1 cellular context compared by ENCODE assay signal in the genomic region with DNA sequence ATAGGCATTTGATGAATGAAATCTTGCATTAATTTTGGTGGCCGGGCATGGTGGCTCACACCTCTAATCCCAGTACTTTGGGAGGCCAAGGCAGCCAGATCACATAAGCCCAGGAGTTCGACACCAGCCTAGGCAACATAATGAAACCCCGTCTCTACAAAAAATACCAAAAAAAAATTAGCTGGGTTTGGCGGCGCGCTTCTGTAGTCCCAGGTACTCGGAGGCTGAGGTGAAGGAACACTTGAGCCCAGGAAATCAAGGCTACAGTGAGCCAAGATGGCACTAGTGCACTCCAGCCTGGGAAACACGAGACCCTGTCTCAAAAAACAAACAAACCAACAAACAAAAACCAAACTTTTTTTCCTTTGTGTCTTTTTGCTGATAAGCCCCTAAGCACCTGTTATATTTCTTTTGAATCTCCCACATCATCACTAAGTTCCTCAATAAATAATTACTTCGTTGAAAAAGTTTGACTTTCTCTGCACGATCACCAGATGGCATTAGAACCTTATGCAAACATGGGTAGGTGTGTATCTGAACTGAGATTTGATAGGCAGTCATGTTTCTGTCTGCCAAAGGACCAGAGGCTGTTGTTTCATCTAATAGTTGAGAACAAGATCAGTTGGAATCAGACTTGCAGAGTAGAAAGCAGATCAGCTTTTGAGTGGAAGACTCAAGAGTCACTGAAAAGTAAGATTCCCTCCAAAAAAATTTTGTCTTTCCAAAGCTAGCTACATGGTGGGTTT.
TF ChIP-seq lines count a peak whose summit lies in the region.

No MANE protein-coding gene starts in this region.

TF ChIP-seq in PFSK-1, 5 proteins besides CTCF, POLR2A, EP300 and RAD21 (continued from another document):
- TF ChIP-seq FOXP2 (optimal IDR thresholded peaks at IDR 0.05; ENCODE audit: borderline replicate concordance, extremely low read depth, extremely low read length, insufficient read depth): no peak
